ENCODE assay signal across 8 cellular contexts in genomic region chr10:110353244-110354119, GRCh38. TPM values are rescaled to one million over a fixed set of nuclear protein-coding genes. Genes with fewer than 3 reads are reported as not detected.
A peak's percentile ranks its signal among the peaks of the same experiment; 100 is the strongest.
DNase-seq lines count a peak whose midpoint lies in the region; ATAC-seq and TF ChIP-seq lines count a peak whose summit lies in the region.

No MANE protein-coding gene starts in this region.

- intact Hi-C loops in activated T-helper 1 cell treated with anti-CD3 and anti-CD28 coated beads, Interleukin-12 subunit alpha, Interleukin-12 subunit beta, Interleukin-2, Interleukin-4 antibody, amounts not matched to agents 30 ng/mL and 10 ng/mL and 1 ng/mL, durations not matched to agents 14 hours and 24 hours and 36 hours (cut with micrococcal nuclease), result loop anchor here (1.0 to 2.0 kb wide), 4 partner anchors 28 to 194 kb away; no protein-coding TSS in a partner anchor
- intact Hi-C loops in vagina (cut with DNase I), result no loop called here

- no peak overlapping the region for H3K4me3 ChIP-seq in vagina

- no peaks in the 10 kb centered on the region for H3K27me3 Mint-ChIP-seq in activated T-helper 1 cell treated with anti-CD3 and anti-CD28 coated beads, Interleukin-12 subunit alpha, Interleukin-12 subunit beta, Interleukin-2, Interleukin-4 antibody, amounts not matched to agents 30 ng/mL and 10 ng/mL and 1 ng/mL, durations not matched to agents 14 hours and 24 hours and 36 hours (ENCODE audit: insufficient read depth)
- no peaks in the 10 kb centered on the region for H3K27me3 Mint-ChIP-seq in stimulated activated memory B cell treated with anti-CD40 and anti-IgM and Interleukin-4, amounts not matched to agents 10 μg/mL and 1 μg/mL and 100 μg/mL, for 72 hours

- H3K4me1 ChIP-seq in vagina, result peaks cover 32% of the 10 kb centered on the region

- no peaks in the 10 kb centered on the region for H3K9me3 ChIP-seq in vagina

- no peaks in the 10 kb centered on the region for H3K9me3 Mint-ChIP-seq in activated T-helper 1 cell treated with anti-CD3 and anti-CD28 coated beads, Interleukin-12 subunit alpha, Interleukin-12 subunit beta, Interleukin-2, Interleukin-4 antibody, amounts not matched to agents 30 ng/mL and 10 ng/mL and 1 ng/mL, durations not matched to agents 14 hours and 24 hours and 36 hours
- H3K9me3 Mint-ChIP-seq in stimulated activated memory B cell treated with anti-CD40 and anti-IgM and Interleukin-4, amounts not matched to agents 10 μg/mL and 1 μg/mL and 100 μg/mL, for 72 hours, result no peaks in the 10 kb centered on the region

- no peaks in the 10 kb centered on the region for H3K36me3 Mint-ChIP-seq in activated T-helper 1 cell treated with anti-CD3 and anti-CD28 coated beads, Interleukin-12 subunit alpha, Interleukin-12 subunit beta, Interleukin-2, Interleukin-4 antibody, amounts not matched to agents 30 ng/mL and 10 ng/mL and 1 ng/mL, durations not matched to agents 14 hours and 24 hours and 36 hours (ENCODE audit: low read depth)
- H3K36me3 Mint-ChIP-seq in stimulated activated memory B cell treated with anti-CD40 and anti-IgM and Interleukin-4, amounts not matched to agents 10 μg/mL and 1 μg/mL and 100 μg/mL, for 72 hours, result no peaks in the 10 kb centered on the region

- no peaks in the 10 kb centered on the region for H3K36me3 ChIP-seq in vagina

- peak overlapping the region; percentile 82 for H3K4me3 Mint-ChIP-seq in activated T-helper 1 cell treated with anti-CD3 and anti-CD28 coated beads, Interleukin-12 subunit alpha, Interleukin-12 subunit beta, Interleukin-2, Interleukin-4 antibody, amounts not matched to agents 30 ng/mL and 10 ng/mL and 1 ng/mL, durations not matched to agents 14 hours and 24 hours and 36 hours
- no peak overlapping the region for H3K4me3 Mint-ChIP-seq in stimulated activated memory B cell treated with anti-CD40 and anti-IgM and Interleukin-4, amounts not matched to agents 10 μg/mL and 1 μg/mL and 100 μg/mL, for 72 hours

- H3K27me3 ChIP-seq in vagina, result no peaks in the 10 kb centered on the region

- peak; percentile 10 for TF ChIP-seq CTCF in AG09319 (IDR thresholded peaks at IDR 0.05; ENCODE audit: low read depth, low read length)
- no peak for TF ChIP-seq CTCF in vagina (IDR thresholded peaks at IDR 0.05)

- peaks cover 74% of the 10 kb centered on the region for H3K4me1 Mint-ChIP-seq in activated T-helper 1 cell treated with anti-CD3 and anti-CD28 coated beads, Interleukin-12 subunit alpha, Interleukin-12 subunit beta, Interleukin-2, Interleukin-4 antibody, amounts not matched to agents 30 ng/mL and 10 ng/mL and 1 ng/mL, durations not matched to agents 14 hours and 24 hours and 36 hours (ENCODE audit: low read depth)
- H3K4me1 Mint-ChIP-seq in stimulated activated memory B cell treated with anti-CD40 and anti-IgM and Interleukin-4, amounts not matched to agents 10 μg/mL and 1 μg/mL and 100 μg/mL, for 72 hours, result peaks cover 59% of the 10 kb centered on the region

- DNase-seq in AG09319 (ENCODE audit: extremely low read depth, low read depth), result peak; percentile 34
- DNase-seq in M059J (ENCODE audit: low read depth), result peak; percentile 91
- DNase-seq in activated T-helper 1 cell treated with anti-CD3 and anti-CD28 coated beads, Interleukin-12 subunit alpha, Interleukin-12 subunit beta, Interleukin-2, Interleukin-4 antibody, amounts not matched to agents 30 ng/mL and 10 ng/mL and 1 ng/mL, durations not matched to agents 14 hours and 24 hours and 36 hours (ENCODE audit: low spot score), result peak; percentile 37
- DNase-seq in iPS-NIHi7 (ENCODE audit: extremely low spot score), result peak; percentile 72
- no peak for DNase-seq in SKM-1 treated with dmso at 0.1 percent for 144 hours (lab: John Stamatoyannopoulos, UW; ENCODE audit: unreplicated experiment)
- no peak for DNase-seq in NCI-H146 (lab: John Stamatoyannopoulos, UW)
- no peak for DNase-seq in vagina (ENCODE audit: extremely low spot score in 2 of 2)

- H3K27ac ChIP-seq in vagina, result no peak overlapping the region

- no peak for TF ChIP-seq POLR2A in vagina (IDR thresholded peaks at IDR 0.05)

- ATAC-seq in stimulated activated memory B cell treated with anti-CD40 and anti-IgM and Interleukin-4, amounts not matched to agents 10 μg/mL and 1 μg/mL and 100 μg/mL, for 72 hours, result no peak

- peak overlapping the region; percentile 97 for H3K27ac Mint-ChIP-seq in activated T-helper 1 cell treated with anti-CD3 and anti-CD28 coated beads, Interleukin-12 subunit alpha, Interleukin-12 subunit beta, Interleukin-2, Interleukin-4 antibody, amounts not matched to agents 30 ng/mL and 10 ng/mL and 1 ng/mL, durations not matched to agents 14 hours and 24 hours and 36 hours
- peak overlapping the region; percentile 94 for H3K27ac Mint-ChIP-seq in stimulated activated memory B cell treated with anti-CD40 and anti-IgM and Interleukin-4, amounts not matched to agents 10 μg/mL and 1 μg/mL and 100 μg/mL, for 72 hours

RNA-seq across cellular contexts. Expression of gene SMNDC1, which starts 48.8 kb away (rescaled TPM):
- total RNA-seq in M059J (2014; rRNA removed; shearing (Covaris generic)), result 8.4 and 13.3 TPM in 2 replicates
- total RNA-seq in activated T-helper 1 cell treated with anti-CD3 and anti-CD28 coated beads, Interleukin-12 subunit alpha, Interleukin-12 subunit beta, Interleukin-2, Interleukin-4 antibody, amounts not matched to agents 30 ng/mL and 10 ng/mL and 1 ng/mL, durations not matched to agents 14 hours and 24 hours and 36 hours, result 47.8 and 48.0 TPM in 2 replicates
- total RNA-seq in vagina, result 12.3 TPM

Comparison
In these comparisons a context has a peak if more than half of its experiments do, and no peak if none do; other contexts are left out.
1. DNase-seq: peak in AG09319 (single experiment), M059J (single experiment), activated T-helper 1 cell treated with anti-CD3 and anti-CD28 coated beads, Interleukin-12 subunit alpha, Interleukin-12 subunit beta, Interleukin-2, Interleukin-4 antibody, amounts not matched to agents 30 ng/mL and 10 ng/mL and 1 ng/mL, durations not matched to agents 14 hours and 24 hours and 36 hours (single experiment) and iPS-NIHi7 (single experiment); none in SKM-1 treated with dmso at 0.1 percent for 144 hours (single experiment), NCI-H146 (single experiment) and vagina (0 of 2).